In genomic region chr6:47983491-47983890, GRCh38 we compare ENCODE assay signal across 29 cellular contexts.
"Had no signal": no experiment of that assay in that cellular context is flagged by ENCODE, and none has a peak within 500 bp of the region (broad histone marks: within the 10 kb centered on the region; RNA-seq: fewer than 3 reads in every experiment).

No MANE protein-coding gene starts in this region.

- H3K36me3 Mint-ChIP-seq: stimulated activated effector memory CD8-positive, alpha-beta T cell treated with anti-CD3 and anti-CD28 coated beads, Interleukin-12 subunit alpha, Interleukin-12 subunit beta, amount 100 ng/mL, for 72 hours; stimulated activated memory B cell treated with anti-CD40 and anti-IgM and Interleukin-4, amounts not matched to agents 10 μg/mL and 1 μg/mL and 100 μg/mL, for 72 hours; stimulated activated naive B cell treated with anti-CD40 and anti-IgM and Interleukin-4, amounts not matched to agents 10 μg/mL and 1 μg/mL and 100 μg/mL, for 72 hours; type B pancreatic cell had no signal

- H3K9me3 Mint-ChIP-seq: stimulated activated effector memory CD8-positive, alpha-beta T cell treated with anti-CD3 and anti-CD28 coated beads, Interleukin-12 subunit alpha, Interleukin-12 subunit beta, amount 100 ng/mL, for 72 hours; stimulated activated naive CD8-positive, alpha-beta T cell treated with anti-CD3 and anti-CD28 coated beads, Interleukin-15, Interleukin-2, amounts not matched to agents 100 ng/mL and 50 ng/mL, for 24 hours; type B pancreatic cell had no signal

- H3K27ac ChIP-seq: stomach, suprapubic skin, testis, thoracic aorta, thyroid gland, tibial artery, tibial nerve, transverse colon, upper lobe of left lung, upper lobe of right lung, uterus, vagina had no signal

- ATAC-seq: stimulated activated effector memory CD8-positive, alpha-beta T cell treated with anti-CD3 and anti-CD28 coated beads, Interleukin-12 subunit alpha, Interleukin-12 subunit beta, amount 100 ng/mL, for 72 hours; stimulated activated memory B cell treated with anti-CD40 and anti-IgM and Interleukin-4, amounts not matched to agents 10 μg/mL and 1 μg/mL and 100 μg/mL, for 72 hours; stimulated activated naive B cell treated with anti-CD40 and anti-IgM and Interleukin-4, amounts not matched to agents 10 μg/mL and 1 μg/mL and 100 μg/mL, for 72 hours; stimulated activated naive CD8-positive, alpha-beta T cell treated with anti-CD3 and anti-CD28 coated beads, Interleukin-15, amount 100 ng/mL, for 72 hours; stimulated activated naive CD8-positive, alpha-beta T cell treated with anti-CD3 and anti-CD28 coated beads, Interleukin-15, Interleukin-2, amounts not matched to agents 100 U/mL and 50 U/mL, for 24 hours; upper lobe of right lung had no signal

- H3K4me1 ChIP-seq: stomach, suprapubic skin, testis, thyroid gland, tibial artery, tibial nerve, transverse colon, upper lobe of left lung, upper lobe of right lung, uterus, vagina had no signal

- H3K4me3 ChIP-seq: stomach, suprapubic skin, testis, thoracic aorta, thyroid gland, tibial artery, tibial nerve, transverse colon, upper lobe of left lung, upper lobe of right lung, uterus, vagina had no signal

- DNase-seq: stimulated activated CD4-positive, alpha-beta T cell treated with anti-CD3 and anti-CD28 coated beads, Interleukin-2, amount 100 ng/mL, for 48 hours; stimulated activated CD4-positive, alpha-beta T cell treated with anti-CD3 and anti-CD28 coated beads, Interleukin-4, amount 100 ng/mL, for 1 hour; stimulated activated CD4-positive, alpha-beta T cell treated with anti-CD3 and anti-CD28 coated beads, Interleukin-4, amount 100 ng/mL, for 24 hours; stimulated activated CD4-positive, alpha-beta T cell treated with anti-CD3 and anti-CD28 coated beads, Interleukin-4, amount 100 ng/mL, for 4 hours; stimulated activated CD8-positive, alpha-beta memory T cell treated with anti-CD3 and anti-CD28 coated beads, Interleukin-4, amount 100 ng/mL, for 48 hours; stimulated activated naive B cell treated with anti-CD40 and anti-IgM and Interleukin-4, amounts not matched to agents 10 μg/mL and 1 μg/mL and 100 μg/mL, for 72 hours; stimulated activated naive CD4-positive, alpha-beta T cell; stimulated activated naive CD4-positive, alpha-beta T cell treated with Interleukin-2 at 50 U/mL for 16 hours; stimulated activated naive CD8-positive, alpha-beta T cell treated with anti-CD3 and anti-CD28 coated beads, Interleukin-15, amount 100 ng/mL, for 72 hours; stimulated activated naive CD8-positive, alpha-beta T cell treated with anti-CD3 and anti-CD28 coated beads, Interleukin-15, Interleukin-2, amounts not matched to agents 100 U/mL and 50 U/mL, for 24 hours; stomach; substantia nigra; testis; thyroid gland; tibial artery; transverse colon; trophoblast cell; upper lobe of left lung; upper lobe of right lung; uterus had no signal

- FAIRE-seq: urothelium cell line had no signal

- H3K27me3 ChIP-seq: stomach, suprapubic skin, testis, thyroid gland, tibial artery, tibial nerve, transverse colon, upper lobe of left lung, upper lobe of right lung, uterus, vagina had no signal

- H3K9me3 ChIP-seq: suprapubic skin, testis, thoracic aorta, thyroid gland, tibial artery, tibial nerve, transverse colon, upper lobe of left lung, upper lobe of right lung, uterus, vagina had no signal

- H3K36me3 ChIP-seq: stomach, suprapubic skin, thoracic aorta, thyroid gland, tibial artery, tibial nerve, transverse colon, upper lobe of left lung, upper lobe of right lung, uterus, vagina had no signal

- H3K27ac Mint-ChIP-seq: stimulated activated effector memory CD8-positive, alpha-beta T cell treated with anti-CD3 and anti-CD28 coated beads, Interleukin-12 subunit alpha, Interleukin-12 subunit beta, amount 100 ng/mL, for 72 hours; stimulated activated memory B cell treated with anti-CD40 and anti-IgM and Interleukin-4, amounts not matched to agents 10 μg/mL and 1 μg/mL and 100 μg/mL, for 72 hours; stimulated activated naive B cell treated with anti-CD40 and anti-IgM and Interleukin-4, amounts not matched to agents 10 μg/mL and 1 μg/mL and 100 μg/mL, for 72 hours; stimulated activated naive CD8-positive, alpha-beta T cell treated with anti-CD3 and anti-CD28 coated beads, Interleukin-15, amount 100 ng/mL, for 72 hours; stimulated activated naive CD8-positive, alpha-beta T cell treated with anti-CD3 and anti-CD28 coated beads, Interleukin-15, Interleukin-2, amounts not matched to agents 100 ng/mL and 50 ng/mL, for 24 hours; type B pancreatic cell had no signal

- H3K27me3 Mint-ChIP-seq: stimulated activated memory B cell treated with anti-CD40 and anti-IgM and Interleukin-4, amounts not matched to agents 10 μg/mL and 1 μg/mL and 100 μg/mL, for 72 hours; stimulated activated naive B cell treated with anti-CD40 and anti-IgM and Interleukin-4, amounts not matched to agents 10 μg/mL and 1 μg/mL and 100 μg/mL, for 72 hours; stimulated activated naive CD8-positive, alpha-beta T cell treated with anti-CD3 and anti-CD28 coated beads, Interleukin-15, amount 100 ng/mL, for 72 hours; stimulated activated naive CD8-positive, alpha-beta T cell treated with anti-CD3 and anti-CD28 coated beads, Interleukin-15, Interleukin-2, amounts not matched to agents 100 ng/mL and 50 ng/mL, for 24 hours; type B pancreatic cell had no signal

- H3K4me3 Mint-ChIP-seq: stimulated activated effector memory CD8-positive, alpha-beta T cell treated with anti-CD3 and anti-CD28 coated beads, Interleukin-12 subunit alpha, Interleukin-12 subunit beta, amount 100 ng/mL, for 72 hours; stimulated activated memory B cell treated with anti-CD40 and anti-IgM and Interleukin-4, amounts not matched to agents 10 μg/mL and 1 μg/mL and 100 μg/mL, for 72 hours; stimulated activated naive B cell treated with anti-CD40 and anti-IgM and Interleukin-4, amounts not matched to agents 10 μg/mL and 1 μg/mL and 100 μg/mL, for 72 hours; stimulated activated naive CD8-positive, alpha-beta T cell treated with anti-CD3 and anti-CD28 coated beads, Interleukin-15, amount 100 ng/mL, for 72 hours; stimulated activated naive CD8-positive, alpha-beta T cell treated with anti-CD3 and anti-CD28 coated beads, Interleukin-15, Interleukin-2, amounts not matched to agents 100 ng/mL and 50 ng/mL, for 24 hours; type B pancreatic cell had no signal

- H3K4me1 Mint-ChIP-seq: stimulated activated effector memory CD8-positive, alpha-beta T cell treated with anti-CD3 and anti-CD28 coated beads, Interleukin-12 subunit alpha, Interleukin-12 subunit beta, amount 100 ng/mL, for 72 hours; stimulated activated memory B cell treated with anti-CD40 and anti-IgM and Interleukin-4, amounts not matched to agents 10 μg/mL and 1 μg/mL and 100 μg/mL, for 72 hours; stimulated activated naive B cell treated with anti-CD40 and anti-IgM and Interleukin-4, amounts not matched to agents 10 μg/mL and 1 μg/mL and 100 μg/mL, for 72 hours; stimulated activated naive CD8-positive, alpha-beta T cell treated with anti-CD3 and anti-CD28 coated beads, Interleukin-15, amount 100 ng/mL, for 72 hours had no signal
